25 cellular contexts compared by ENCODE assay signal in the genomic region with DNA sequence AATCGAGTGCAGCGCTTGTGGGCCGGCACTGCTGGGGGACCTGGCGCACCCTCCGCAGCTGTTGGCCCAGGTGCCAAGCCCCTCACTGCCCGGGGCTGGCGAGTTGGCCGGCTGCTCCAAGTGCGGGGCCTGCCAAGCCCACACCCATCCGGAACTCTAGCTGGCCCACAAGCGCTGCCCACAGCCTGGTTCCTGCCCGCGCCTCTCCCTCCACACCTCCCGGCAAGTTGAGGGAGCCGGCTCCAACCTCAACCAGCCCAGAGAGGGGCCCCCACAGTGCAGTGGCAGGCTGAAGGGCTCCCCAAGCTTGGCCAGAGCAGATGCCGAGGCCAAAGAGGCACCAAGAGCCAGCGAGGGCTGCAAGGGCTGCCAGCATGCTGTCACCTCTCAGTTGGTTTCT.
"Had no signal": no experiment of that assay in that cellular context is flagged by ENCODE, and none has a peak within 500 bp of the region (broad histone marks: within the 10 kb centered on the region; RNA-seq: fewer than 3 reads in every experiment).

No MANE protein-coding gene starts in this region.

- DNase-seq: activated CD4-positive, alpha-beta memory T cell treated with anti-CD3 and anti-CD28 coated beads, Interleukin-2, amount 10 ng/mL, durations not matched to agents 7 days and 5 days; activated CD4-positive, alpha-beta T cell treated with anti-CD3 and anti-CD28 coated beads, Interleukin-2, amount 10 ng/mL, durations not matched to agents 7 days and 5 days; activated CD4-positive, CD25-positive, alpha-beta regulatory T cell treated with anti-CD3 and anti-CD28 coated beads, Interleukin-2, amount 50 U/mL, for 72 hours; activated CD8-positive, alpha-beta memory T cell treated with anti-CD3 and anti-CD28 coated beads, Interleukin-2, amount 50 U/mL, for 48 hours; activated naive CD4-positive, alpha-beta T cell treated with anti-CD3 and anti-CD28 coated beads for 36 hours; activated naive CD8-positive, alpha-beta T cell treated with anti-CD3 and anti-CD28 coated beads, Interleukin-2, amount 50 U/mL, for 24 hours; activated T-cell treated with anti-CD3 and anti-CD28 coated beads, Interleukin-2, amount 50 U/mL, for 48 hours; amygdala; central memory CD4-positive, alpha-beta T cell; endodermal cell; foreskin fibroblast; hypothalamus; midbrain; naive thymus-derived CD4-positive, alpha-beta T cell; occipital lobe; SK-N-SH; stimulated activated naive CD4-positive, alpha-beta T cell; T-helper 17 cell had no signal

- H3K4me3 Mint-ChIP-seq: activated CD4-positive, alpha-beta memory T cell treated with anti-CD3 and anti-CD28 coated beads, Interleukin-2, amount 10 ng/mL, durations not matched to agents 7 days and 5 days; activated CD4-positive, alpha-beta T cell treated with anti-CD3 and anti-CD28 coated beads, Interleukin-2, amount 10 ng/mL, durations not matched to agents 7 days and 5 days; activated naive CD4-positive, alpha-beta T cell treated with anti-CD3 and anti-CD28 coated beads for 36 hours; activated naive CD8-positive, alpha-beta T cell treated with anti-CD3 and anti-CD28 coated beads, Interleukin-2, amount 50 U/mL, for 24 hours; dendritic cell treated with granulocyte-macrophage colony-stimulating factor and Interleukin-4, amounts not matched to agents 40 ng/mL and 50 ng/mL, for 4 days; endodermal cell; memory B cell; naive thymus-derived CD4-positive, alpha-beta T cell; neural progenitor cell; T-helper 17 cell had no signal

- H3K9me3 ChIP-seq: SK-N-SH, suprapubic skin had no signal

- H3K36me3 ChIP-seq: neural progenitor cell, suprapubic skin, tibial artery had no signal

- H3K27ac Mint-ChIP-seq: activated CD4-positive, alpha-beta memory T cell treated with anti-CD3 and anti-CD28 coated beads, Interleukin-2, amount 10 ng/mL, durations not matched to agents 7 days and 5 days; activated CD4-positive, alpha-beta T cell treated with anti-CD3 and anti-CD28 coated beads, Interleukin-2, amount 10 ng/mL, durations not matched to agents 7 days and 5 days; activated naive CD4-positive, alpha-beta T cell treated with anti-CD3 and anti-CD28 coated beads for 36 hours; activated naive CD8-positive, alpha-beta T cell treated with anti-CD3 and anti-CD28 coated beads, Interleukin-2, amount 50 U/mL, for 24 hours; activated T-helper 2 cell treated with anti-CD3 and anti-CD28 coated beads, Interferon-gamma antibody, Interleukin-2, Interleukin-4, amounts not matched to agents 10 μg/mL and 5 μg/mL and 100 μg/mL, durations not matched to agents 14 hours and 24 hours and 36 hours; dendritic cell treated with granulocyte-macrophage colony-stimulating factor and Interleukin-4, amounts not matched to agents 40 ng/mL and 50 ng/mL, for 4 days; endodermal cell; memory B cell; naive thymus-derived CD4-positive, alpha-beta T cell; T-helper 17 cell had no signal

- H3K4me1 ChIP-seq: neural progenitor cell had no signal

- H3K27ac ChIP-seq: neural progenitor cell, suprapubic skin, tibial artery had no signal

- H2AFZ ChIP-seq: neural progenitor cell had no signal

- H3K4me1 Mint-ChIP-seq: activated CD4-positive, alpha-beta memory T cell treated with anti-CD3 and anti-CD28 coated beads, Interleukin-2, amount 10 ng/mL, durations not matched to agents 7 days and 5 days; activated CD4-positive, alpha-beta T cell treated with anti-CD3 and anti-CD28 coated beads, Interleukin-2, amount 10 ng/mL, durations not matched to agents 7 days and 5 days; activated naive CD8-positive, alpha-beta T cell treated with anti-CD3 and anti-CD28 coated beads, Interleukin-2, amount 50 U/mL, for 24 hours; endodermal cell; memory B cell; naive thymus-derived CD4-positive, alpha-beta T cell; T-helper 17 cell had no signal

- H3K9ac ChIP-seq: neural progenitor cell, SK-N-SH had no signal

- ATAC-seq: activated naive CD8-positive, alpha-beta T cell treated with anti-CD3 and anti-CD28 coated beads, Interleukin-2, amount 50 U/mL, for 24 hours; esophagus mucosa; naive thymus-derived CD4-positive, alpha-beta T cell; T-helper 17 cell had no signal

- H3K27me3 ChIP-seq: neural progenitor cell, suprapubic skin, tibial artery had no signal

- H3K4me3 ChIP-seq: neural progenitor cell, suprapubic skin, tibial artery had no signal

- H3K36me3 Mint-ChIP-seq: neural progenitor cell had no signal

- H3K4me2 ChIP-seq: neural progenitor cell, SK-N-SH had no signal
